ENCODE assay signal across 20 cellular contexts in the genomic region with DNA sequence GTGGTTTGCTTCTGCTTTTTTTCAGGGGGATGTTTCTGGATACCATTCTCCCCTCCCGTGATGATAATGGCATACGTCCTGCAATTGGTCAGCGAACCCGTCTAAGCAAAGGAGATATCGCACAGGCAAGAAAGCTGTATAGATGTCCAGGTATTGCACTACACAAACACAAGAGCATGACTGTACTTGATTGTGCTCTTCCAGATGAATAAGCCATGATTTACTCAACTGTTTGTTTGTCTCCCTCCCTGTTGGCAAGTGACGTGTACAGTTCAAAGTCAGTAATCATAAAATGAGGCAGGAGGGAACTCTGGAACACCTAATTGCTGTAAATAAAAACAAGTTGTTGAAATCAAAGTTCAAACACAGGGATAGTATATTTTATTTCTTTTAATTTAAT.
A peak's percentile ranks its signal among the peaks of the same experiment; 100 is the strongest.
DNase-seq lines count a peak whose midpoint lies in the region; ATAC-seq, FAIRE-seq and TF ChIP-seq lines count a peak whose summit lies in the region.
"Had no signal": no experiment of that assay in that cellular context is flagged by ENCODE, and none has a peak within 500 bp of the region (broad histone marks: within the 10 kb centered on the region; RNA-seq: fewer than 3 reads in every experiment).

No MANE protein-coding gene starts in this region.

- FAIRE-seq in astrocyte (lab: Jason Lieb, UNC) (no peak), keratinocyte (lab: Jason Lieb, UNC) (peak; percentile 95)
- FAIRE-seq: D721Med, GM12892 had no signal

- H3K27me3 Mint-ChIP-seq in astrocyte (ENCODE audit: low read depth, unreplicated experiment), result peaks cover under 1% of the 10 kb centered on the region

- H4K20me1 ChIP-seq in PC-3 (ENCODE audit: low read length), result no peaks in the 10 kb centered on the region
- H4K20me1 ChIP-seq in astrocyte (ENCODE audit: insufficient read depth, low read length), result no peaks in the 10 kb centered on the region
- no peaks in the 10 kb centered on the region for H4K20me1 ChIP-seq in keratinocyte (ENCODE audit: control insufficient read depth, extremely low read depth, insufficient read depth, low read length)

- peaks cover 54% of the 10 kb centered on the region for H3K4me1 ChIP-seq in PC-3 (ENCODE audit: insufficient read depth, low read length)
- no peaks in the 10 kb centered on the region for H3K4me1 ChIP-seq in astrocyte (ENCODE audit: insufficient read depth, low read length)
- H3K4me1 ChIP-seq in keratinocyte (ENCODE audit: control insufficient read depth, extremely low read depth, insufficient read depth, low read length), result peaks cover 31% of the 10 kb centered on the region

- no TSS peak for BruUV-seq in PC-3 (replicated peaks; lab: Mats Ljungman, UMichigan)

- H2AFZ ChIP-seq in PC-3 (ENCODE audit: low read length), result peak overlapping the region; percentile 61
- H2AFZ ChIP-seq in astrocyte (ENCODE audit: low read depth, low read length), result no peak overlapping the region
- no peak overlapping the region for H2AFZ ChIP-seq in keratinocyte (ENCODE audit: control insufficient read depth, low read length)

- no peak overlapping the region for H3K27ac Mint-ChIP-seq in astrocyte (ENCODE audit: unreplicated experiment)
- H3K27ac Mint-ChIP-seq: CD8-positive, alpha-beta T cell had no signal

- no peaks in the 10 kb centered on the region for H3K27me3 ChIP-seq in PC-3 (ENCODE audit: low read length)
- no peaks in the 10 kb centered on the region for H3K27me3 ChIP-seq in astrocyte (ENCODE audit: insufficient read depth, low read length)
- no peaks in the 10 kb centered on the region for H3K27me3 ChIP-seq in keratinocyte (ENCODE audit: control insufficient read depth, extremely low read depth, insufficient read depth, low read length)

- dilution Hi-C loops in keratinocyte (cut with MboI; ENCODE audit: extremely low pct_ligation_motif_present, low sequenced_read_pairs), result no loop called here

- peaks cover 20% of the 10 kb centered on the region for H3K4me1 Mint-ChIP-seq in astrocyte (ENCODE audit: low read depth, unreplicated experiment)

- TF ChIP-seq CTCF in PC-3 (conservative IDR thresholded peaks at IDR 0.05; ENCODE audit: low read depth, low read length) (no peak), astrocyte (IDR thresholded peaks at IDR 0.05; ENCODE audit: insufficient read depth, low read depth, low read length) (no peak), keratinocyte (optimal IDR thresholded peaks at IDR 0.05 in 1 of 3, IDR thresholded peaks at IDR 0.05 in 1 of 3, conservative IDR thresholded peaks at IDR 0.05 in 1 of 3; ENCODE audit: extremely low read depth in 1 of 3, insufficient read depth in 2 of 3, low read length in 3 of 3) (no peak)

- H3K9ac ChIP-seq in PC-3 (ENCODE audit: low read length) (peak overlapping the region; percentile 62), astrocyte (ENCODE audit: low read length) (no peak overlapping the region), keratinocyte (ENCODE audit: control insufficient read depth, extremely low read depth, insufficient read depth, low read length) (no peak overlapping the region)

- intact Hi-C loops in PC-3 (cut with micrococcal nuclease), result loop anchor here (2.0 to 5.0 kb wide), 3 partner anchors 28 to 142 kb away; a partner anchor contains a TSS

- DNase-seq in PC-3, result peak; percentile 80
- peak; percentile 2 for DNase-seq in astrocyte (ENCODE audit: low read depth)
- no peak for DNase-seq in keratinocyte (ENCODE audit: low read depth, low spot score)
- DNase-seq: CD8-positive, alpha-beta T cell; DND-41; GDM1; IMR-90; Kasumi-1; MV-4-11; NCI-H1417 treated with DMSO at 0.1 percent for 48 hours; NCI-H2081; NCI-H524 treated with DMSO at 0.1 percent for 48 hours; NK-92 treated with Interleukin-12 subunit alpha and Interleukin-12 subunit beta, amount 100 ng/mL, for 24 hours; SHP77 treated with DMSO at 0.1 percent for 48 hours had no signal

- no peaks in the 10 kb centered on the region for H3K9me2 ChIP-seq in PC-3 (replicated peaks; ENCODE audit: low read length)

- no peaks in the 10 kb centered on the region for H3K36me3 ChIP-seq in PC-3 (ENCODE audit: low read depth, low read length)
- H3K36me3 ChIP-seq in astrocyte (ENCODE audit: insufficient read depth, low read length), result no peaks in the 10 kb centered on the region
- no peaks in the 10 kb centered on the region for H3K36me3 ChIP-seq in keratinocyte (ENCODE audit: control insufficient read depth in 2 of 2, extremely low read depth in 1 of 2, insufficient read depth in 2 of 2, low read length in 2 of 2)

- no peaks in the 10 kb centered on the region for H3K9me1 ChIP-seq in keratinocyte (ENCODE audit: control insufficient read depth, extremely low read depth, insufficient read depth, low read length)

- H3F3A ChIP-seq in PC-3 (ENCODE audit: low read length, unreplicated experiment), result no peaks in the 10 kb centered on the region

- CTCF ChIA-PET in PC-3 (lab: Charles Lee), result no interaction called here

- no peaks in the 10 kb centered on the region for H3K36me3 Mint-ChIP-seq in astrocyte (ENCODE audit: low read depth, unreplicated experiment)
- H3K36me3 Mint-ChIP-seq: CD8-positive, alpha-beta T cell had no signal

- peak overlapping the region; percentile 91 for H3K27ac ChIP-seq in PC-3 (ENCODE audit: low read length)
- no peak overlapping the region for H3K27ac ChIP-seq in astrocyte (ENCODE audit: low read depth, low read length)
- peak overlapping the region; percentile 80 for H3K27ac ChIP-seq in keratinocyte (ENCODE audit: control insufficient read depth, insufficient read depth, low read length)

- H3K4me3 ChIP-seq in PC-3 (ENCODE audit: low read length), result peak overlapping the region; percentile 31; the same call in 1 of the 2 replicates
- no peak overlapping the region for H3K4me3 ChIP-seq in astrocyte (ENCODE audit: insufficient read depth, low read depth, low read length)
- H3K4me3 ChIP-seq in keratinocyte (ENCODE audit: control insufficient read depth in 2 of 3, extremely low read depth in 1 of 3, insufficient read depth in 2 of 3, low read depth in 1 of 3, low read length in 3 of 3), result no peak overlapping the region

- no peak overlapping the region for H3K4me3 Mint-ChIP-seq in astrocyte (ENCODE audit: unreplicated experiment)
- H3K4me3 Mint-ChIP-seq: CD8-positive, alpha-beta T cell had no signal

- POLR2A ChIA-PET in PC-3 (lab: Charles Lee; ENCODE audit: unreplicated experiment), result no interaction called here

- H3K9me3 ChIP-seq in PC-3 (ENCODE audit: low read length) (no peaks in the 10 kb centered on the region), astrocyte (ENCODE audit: insufficient read depth, low read depth, low read length) (no peaks in the 10 kb centered on the region), keratinocyte (ENCODE audit: control insufficient read depth, low read depth, low read length) (no peaks in the 10 kb centered on the region)

- peaks cover 9% of the 10 kb centered on the region for H3K9me3 Mint-ChIP-seq in astrocyte (ENCODE audit: unreplicated experiment)

- H3K4me2 ChIP-seq in PC-3 (ENCODE audit: low read length) (peak overlapping the region; percentile 72), astrocyte (ENCODE audit: low read length) (no peak overlapping the region), keratinocyte (ENCODE audit: control insufficient read depth, extremely low read depth, insufficient read depth, low read depth, low read length) (peak overlapping the region; percentile 30)

- H3K79me2 ChIP-seq in PC-3 (ENCODE audit: low read length) (no peaks in the 10 kb centered on the region), astrocyte (ENCODE audit: insufficient read depth, low read length) (no peaks in the 10 kb centered on the region), keratinocyte (ENCODE audit: control insufficient read depth, insufficient read depth, low read length) (no peaks in the 10 kb centered on the region)

- ATAC-seq in PC-3 (peak; percentile 76), GM18520 (IDR thresholded peaks at IDR 0.05; ENCODE audit: unreplicated experiment) (no peak), HG02981 (IDR thresholded peaks at IDR 0.05; ENCODE audit: unreplicated experiment) (no peak), HG03135 (IDR thresholded peaks at IDR 0.05; ENCODE audit: unreplicated experiment) (no peak), HG02610 (IDR thresholded peaks at IDR 0.05; ENCODE audit: unreplicated experiment) (no peak)
- ATAC-seq: CD8-positive, alpha-beta T cell had no signal
